ENCODE assay signal across 19 cellular contexts in the genomic region with DNA sequence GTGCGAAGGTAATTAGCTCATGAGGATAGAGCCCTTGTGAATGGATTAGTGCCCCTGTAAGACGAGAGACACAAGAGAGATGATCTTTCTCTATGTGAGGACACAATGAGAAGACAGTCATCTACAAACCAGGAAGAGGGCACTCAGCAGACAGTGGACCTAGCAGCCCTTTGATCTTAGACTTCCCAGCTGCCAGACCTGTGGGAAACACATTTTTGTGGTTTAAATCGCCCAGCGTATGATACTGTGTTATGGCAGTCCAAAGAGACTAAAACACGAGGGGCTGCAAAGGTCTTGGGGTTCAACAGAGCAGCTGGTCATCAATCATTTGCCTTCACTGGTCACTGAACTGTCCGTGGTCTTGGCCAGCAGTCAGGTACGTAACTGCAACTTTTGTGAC. TPM values are rescaled to one million over a fixed set of nuclear protein-coding genes. Genes with fewer than 3 reads are reported as not detected.
"Had no signal": no experiment of that assay in that cellular context is flagged by ENCODE, and none has a peak within 500 bp of the region (broad histone marks: within the 10 kb centered on the region; RNA-seq: fewer than 3 reads in every experiment).

No MANE protein-coding gene starts in this region.

- DNase-seq: KBM-7, MV-4-11, NCI-H1048, NCI-H1105, NCI-H1417, NCI-H1436 treated with DMSO at 0.1 percent for 48 hours, NCI-H1694, NCI-H187 treated with DMSO at 0.1 percent for 48 hours, NCI-H2029 treated with DMSO at 0.1 percent for 48 hours, NCI-H2171 treated with DMSO at 0.1 percent for 48 hours, NCI-H345, NCI-H446 treated with DMSO at 0.1 percent for 48 hours, NCI-H510A treated with DMSO at 0.1 percent for 48 hours, NCI-H526, SHP77 had no signal

- H3K27ac ChIP-seq: RWPE1 had no signal

- FAIRE-seq: RCC 7860 had no signal

- ATAC-seq: SK-N-SH treated with all-trans-retinoic acid at 6 μM for 48 hours had no signal

RNA-seq across cellular contexts. Expression of gene SYNPO2, which starts 9.2 kb away (rescaled TPM):
- polyA plus RNA-seq: IgD-negative memory B cell had no signal
